ENCODE assay signal across 8 cellular contexts in genomic region chr5:138752341-138752950, GRCh38. TPM values are rescaled to one million over a fixed set of nuclear protein-coding genes. Genes with fewer than 3 reads are reported as not detected.
DNase-seq lines count a peak whose midpoint lies in the region; ATAC-seq and TF ChIP-seq lines count a peak whose summit lies in the region.

No MANE protein-coding gene starts in this region.

- peak overlapping the region; percentile 34 for H2BK120ac ChIP-seq in mesendoderm (ENCODE audit: low read depth, low read length)

- H3K79me2 ChIP-seq in mesendoderm (ENCODE audit: control insufficient read depth, insufficient read depth, low read length), result peaks cover 38% of the 10 kb centered on the region

- WGBS in mesendoderm (ENCODE audit: extremely low coverage, insufficient coverage, low lambda C conversion rate), result no CpG with 5 or more reads among the region's 18 CpGs
- 29% methylated on average over 18 of the region's 18 CpGs for WGBS in aorta, 2 donors

- H3K36me3 ChIP-seq in mesendoderm (ENCODE audit: control insufficient read depth, insufficient read depth, low read length) (peaks cover 3% of the 10 kb centered on the region), aorta (ENCODE audit: control insufficient read depth in 1 of 2, insufficient read depth in 2 of 2, low read length in 1 of 2) (no peaks in the 10 kb centered on the region)

- DNase-seq in GM12864 (ENCODE audit: low read depth), result no peak
- peak; percentile 80 for DNase-seq in NCI-H69 (lab: John Stamatoyannopoulos, UW)
- DNase-seq in mesendoderm, result peak; percentile 90
- no peak for DNase-seq in aorta
- no peak for DNase-seq in activated CD4-positive, alpha-beta T cell treated with anti-CD3 and anti-CD28 coated beads for 48 hours

- H3K18ac ChIP-seq in mesendoderm (ENCODE audit: low read length), result peak overlapping the region; percentile 100

- no peak overlapping the region for H2AK5ac ChIP-seq in mesendoderm (ENCODE audit: low read length)

- H2BK15ac ChIP-seq in mesendoderm (replicated peaks; ENCODE audit: low read depth), result no peak overlapping the region

- H3K27ac ChIP-seq in cingulate gyrus (ENCODE audit: low read depth, low read length) (peak overlapping the region; percentile 85), mesendoderm (ENCODE audit: low read depth, low read length) (peak overlapping the region; percentile 96), aorta (ENCODE audit: low read depth in 1 of 2, low read length in 2 of 2) (peak overlapping the region in 1 of 2 donors; percentile 72)

- H2BK5ac ChIP-seq in mesendoderm (ENCODE audit: low read length), result no peak overlapping the region

- H3K4me3 ChIP-seq in GM12864 (ENCODE audit: low read depth, low read length), result peak overlapping the region; percentile 96
- H3K4me3 ChIP-seq in mesendoderm (ENCODE audit: low read length), result peak overlapping the region; percentile 63
- H3K4me3 ChIP-seq in aorta (ENCODE audit: low read length in 2 of 2), result peak overlapping the region; percentile 96 to 99

- H3K56ac ChIP-seq in mesendoderm (ENCODE audit: low read length), result peak overlapping the region; percentile 75

- no peak overlapping the region for H3K23ac ChIP-seq in mesendoderm (ENCODE audit: low read length)

- H3K9ac ChIP-seq in mesendoderm (ENCODE audit: low read length), result peak overlapping the region; percentile 69

- H3K9me3 ChIP-seq in aorta (ENCODE audit: control insufficient read depth, low read length), result no peaks in the 10 kb centered on the region

- H3K79me1 ChIP-seq in mesendoderm (ENCODE audit: low read length), result peaks cover 10% of the 10 kb centered on the region

- ATAC-seq in aorta (ENCODE audit: low FRiP score), result no peak
- ATAC-seq in HG03439 (IDR thresholded peaks at IDR 0.05; ENCODE audit: unreplicated experiment), result no peak
- no peak for ATAC-seq in GM21737 (IDR thresholded peaks at IDR 0.05; ENCODE audit: unreplicated experiment)

- no peak for TF ChIP-seq CTCF in GM12864 (IDR thresholded peaks at IDR 0.05; ENCODE audit: low read depth, low read length, missing control alignments)

- no peaks in the 10 kb centered on the region for H3K27me3 ChIP-seq in mesendoderm (ENCODE audit: insufficient read depth, low read length, poor library complexity)
- no peaks in the 10 kb centered on the region for H3K27me3 ChIP-seq in aorta (ENCODE audit: control insufficient read depth in 1 of 2, insufficient read depth in 2 of 2, low read length in 1 of 2)

- intact Hi-C loops in aorta (cut with DNase I), result loop anchor here in 1 of 2 donors (10.0 kb wide), 1 partner anchor 288 kb away; the partner anchor contains the start of gene EGR1

- H3K4ac ChIP-seq in mesendoderm (ENCODE audit: low read depth, low read length), result peak overlapping the region; percentile 92

- H3K4me1 ChIP-seq in mesendoderm (ENCODE audit: control insufficient read depth, low read depth, low read length) (no peaks in the 10 kb centered on the region), aorta (ENCODE audit: control insufficient read depth in 1 of 2, insufficient read depth in 2 of 2, low read length in 2 of 2) (peaks cover 3 to 8% of the 10 kb centered on the region in 2 donors)

- H4K5ac ChIP-seq in mesendoderm (ENCODE audit: low read length), result no peak overlapping the region

- H4K8ac ChIP-seq in mesendoderm (ENCODE audit: low read depth, low read length), result no peak overlapping the region

- H3K4me2 ChIP-seq in mesendoderm (ENCODE audit: low read length), result peak overlapping the region; percentile 76

RNA-seq across cellular contexts. Expression of gene CTNNA1, which starts 0.8 kb away (rescaled TPM):
- 144 TPM for polyA plus RNA-seq in mesendoderm (2013, experiment 1 of 2)
- 148 TPM for polyA plus RNA-seq in mesendoderm (2013, experiment 2 of 2)
- 100 to 1,000 TPM; 425 to 446 TPM for total RNA-seq in aorta
- 100 to 1,000 TPM; 107 to 131 TPM for polyA plus RNA-seq in aorta

Comparison
In these comparisons a context has a peak if more than half of its experiments do, and no peak if none do; other contexts are left out.
1. DNase-seq: peak in NCI-H69 (single experiment) and mesendoderm (single experiment); none in GM12864 (single experiment), aorta (0 of 2) and activated CD4-positive, alpha-beta T cell treated with anti-CD3 and anti-CD28 coated beads for 48 hours (single experiment).
2. Peak in every context shown above with its lines, with median percentiles within 50 percentile points of each other: H3K4me3 ChIP-seq.